ENCODE assay signal across 17 cellular contexts in the genomic region with DNA sequence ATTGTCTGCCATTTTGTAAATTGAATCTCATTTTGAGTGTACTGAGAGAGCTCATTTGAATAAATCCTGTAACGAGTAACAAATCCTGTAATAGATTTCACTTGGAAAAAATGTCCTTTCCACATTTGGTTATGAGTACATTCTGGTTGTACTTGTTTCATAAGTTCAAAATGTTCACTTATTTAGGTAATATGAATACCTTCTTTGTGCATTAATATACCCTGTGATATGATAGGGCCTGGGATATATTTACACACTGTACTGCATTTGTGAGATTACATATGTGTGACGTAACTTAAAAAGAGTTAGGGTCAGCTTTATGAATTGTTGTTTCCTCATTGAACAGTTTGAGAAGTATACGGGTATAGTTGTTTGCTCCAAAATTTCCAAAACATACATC. TPM values are rescaled to one million over a fixed set of nuclear protein-coding genes. Genes with fewer than 3 reads are reported as not detected.
DNase-seq lines count a peak whose midpoint lies in the region; ATAC-seq and TF ChIP-seq lines count a peak whose summit lies in the region.
"Had no signal": no experiment of that assay in that cellular context is flagged by ENCODE, and none has a peak within 500 bp of the region (broad histone marks: within the 10 kb centered on the region; RNA-seq: fewer than 3 reads in every experiment).

No MANE protein-coding gene starts in this region.

- H3K36me3 ChIP-seq in CD4-positive, CD25-positive, alpha-beta regulatory T cell (ENCODE audit: control insufficient read depth, insufficient read depth, low read length) = peaks cover 5% of the 10 kb centered on the region
- no peaks in the 10 kb centered on the region for H3K36me3 ChIP-seq in smooth muscle cell (ENCODE audit: low read depth)
- H3K36me3 ChIP-seq in sigmoid colon = no peaks in the 10 kb centered on the region

- H3K36me3 Mint-ChIP-seq in activated CD8-positive, alpha-beta T cell treated with anti-CD3 and anti-CD28 coated beads for 36 hours (ENCODE audit: low read depth) = peaks cover 38% of the 10 kb centered on the region
- peaks cover 19% of the 10 kb centered on the region for H3K36me3 Mint-ChIP-seq in activated CD8-positive, alpha-beta T cell treated with anti-CD3 and anti-CD28 coated beads, Interleukin-2, amount 10 ng/mL, durations not matched to agents 7 days and 5 days (ENCODE audit: low read depth)
- H3K36me3 Mint-ChIP-seq in CD4-positive, CD25-positive, alpha-beta regulatory T cell = peaks cover 4% of the 10 kb centered on the region

- 96% methylated on average over 3 of the region's 3 CpGs for WGBS in smooth muscle cell (ENCODE audit: low lambda C conversion rate)
- WGBS in sigmoid colon, 2 donors = 67 to 91% methylated on average over 3 of the region's 3 CpGs

- H3K4me3 ChIP-seq in CD4-positive, CD25-positive, alpha-beta regulatory T cell (ENCODE audit: low read depth, low read length) = no peak overlapping the region
- H3K4me3 ChIP-seq in smooth muscle cell (no peak overlapping the region), sigmoid colon (no peak overlapping the region)
- H3K4me3 ChIP-seq: A549; BLaER1 treated with 17β-estradiol and CSF1 and Interleukin-3, amounts not matched to agents 10 nM and 100 nM had no signal

- no peak for TF ChIP-seq CTCF in activated CD8-positive, alpha-beta T cell treated with anti-CD3 and anti-CD28 coated beads for 36 hours (IDR thresholded peaks at IDR 0.05)
- TF ChIP-seq CTCF in smooth muscle cell (IDR thresholded peaks at IDR 0.05; ENCODE audit: borderline replicate concordance, insufficient read depth, poor library complexity, severe bottlenecking) (no peak), sigmoid colon (IDR thresholded peaks at IDR 0.05) (no peak)

- no peak for DNase-seq in activated CD8-positive, alpha-beta T cell treated with anti-CD3 and anti-CD28 coated beads for 36 hours
- DNase-seq in activated CD8-positive, alpha-beta T cell treated with anti-CD3 and anti-CD28 coated beads, Interleukin-2, amount 10 ng/mL, durations not matched to agents 7 days and 5 days = no peak
- no peak for DNase-seq in CD4-positive, CD25-positive, alpha-beta regulatory T cell
- DNase-seq in NCI-H1048 (lab: John Stamatoyannopoulos, UW) = peak; percentile 47
- no peak for DNase-seq in smooth muscle cell (lab: John Stamatoyannopoulos, UW; ENCODE audit: unreplicated experiment)
- DNase-seq in sigmoid colon = no peak
- DNase-seq in stimulated activated CD4-positive, alpha-beta T cell treated with anti-CD3 and anti-CD28 coated beads, Interleukin-4, amount 100 ng/mL, for 4 hours = no peak
- DNase-seq: Caco-2, EL, H9, NCI-H1092, NCI-H2081 treated with DMSO at 0.1 percent for 48 hours, NCI-H524 treated with DMSO at 0.1 percent for 48 hours had no signal

- POLR2A ChIA-PET in activated CD8-positive, alpha-beta T cell treated with anti-CD3 and anti-CD28 coated beads for 36 hours (lab: Charles Lee) = interaction anchor here (1.6 kb wide), 1 partner anchor 24 kb away, joined by 3 read pairs; no protein-coding TSS in a partner anchor
- POLR2A ChIA-PET in activated CD8-positive, alpha-beta T cell treated with anti-CD3 and anti-CD28 coated beads, Interleukin-2, amount 10 ng/mL, durations not matched to agents 7 days and 5 days (lab: Charles Lee) = no interaction called here

- no peaks in the 10 kb centered on the region for H3K27me3 ChIP-seq in CD4-positive, CD25-positive, alpha-beta regulatory T cell (ENCODE audit: control insufficient read depth, insufficient read depth, low read length)
- H3K27me3 ChIP-seq in smooth muscle cell (ENCODE audit: low read depth) (no peaks in the 10 kb centered on the region), sigmoid colon (no peaks in the 10 kb centered on the region)
- H3K27me3 ChIP-seq: BLaER1 treated with 17β-estradiol and CSF1 and Interleukin-3, amounts not matched to agents 10 nM and 100 nM had no signal

- peaks cover 100% of the 10 kb centered on the region for H3K79me2 ChIP-seq in smooth muscle cell (ENCODE audit: low read depth)

- no peak overlapping the region for H3K4me2 ChIP-seq in smooth muscle cell
- H3K4me2 ChIP-seq: A549, KMS-11 had no signal

- H3K27ac ChIP-seq in CD4-positive, CD25-positive, alpha-beta regulatory T cell (ENCODE audit: insufficient read depth, low read length, poor library complexity, severe bottlenecking) = no peak overlapping the region
- peak overlapping the region; percentile 3 for H3K27ac ChIP-seq in smooth muscle cell (ENCODE audit: low read depth)
- H3K27ac ChIP-seq in sigmoid colon = no peak overlapping the region
- H3K27ac ChIP-seq: BLaER1 treated with 17β-estradiol and CSF1 and Interleukin-3, amounts not matched to agents 10 nM and 100 nM; KMS-11 had no signal

- TF ChIP-seq EP300 in sigmoid colon (IDR thresholded peaks at IDR 0.05) = no peak

- no peak overlapping the region for H3K4me3 Mint-ChIP-seq in activated CD8-positive, alpha-beta T cell treated with anti-CD3 and anti-CD28 coated beads for 36 hours
- no peak overlapping the region for H3K4me3 Mint-ChIP-seq in activated CD8-positive, alpha-beta T cell treated with anti-CD3 and anti-CD28 coated beads, Interleukin-2, amount 10 ng/mL, durations not matched to agents 7 days and 5 days
- H3K4me3 Mint-ChIP-seq in CD4-positive, CD25-positive, alpha-beta regulatory T cell = no peak overlapping the region
- H3K4me3 Mint-ChIP-seq: H9 had no signal

- intact Hi-C loops in activated CD8-positive, alpha-beta T cell treated with anti-CD3 and anti-CD28 coated beads for 36 hours (cut with micrococcal nuclease) = loop anchor here (10.0 kb wide), 1 partner anchor 277 kb away; no protein-coding TSS in a partner anchor
- intact Hi-C loops in sigmoid colon (cut with DNase I) = no loop called here

- no peaks in the 10 kb centered on the region for H3K9me3 ChIP-seq in CD4-positive, CD25-positive, alpha-beta regulatory T cell (ENCODE audit: control insufficient read depth in 2 of 2, low read length in 2 of 2)
- H3K9me3 ChIP-seq in smooth muscle cell (replicated peaks; ENCODE audit: low read depth) (no peaks in the 10 kb centered on the region), sigmoid colon (no peaks in the 10 kb centered on the region)
- H3K9me3 ChIP-seq: Caco-2 had no signal

- no peak for ATAC-seq in activated CD8-positive, alpha-beta T cell treated with anti-CD3 and anti-CD28 coated beads for 36 hours
- no peak for ATAC-seq in activated CD8-positive, alpha-beta T cell treated with anti-CD3 and anti-CD28 coated beads, Interleukin-2, amount 10 ng/mL, durations not matched to agents 7 days and 5 days
- ATAC-seq in CD4-positive, CD25-positive, alpha-beta regulatory T cell (ENCODE audit: low read depth in 2 of 2) = no peak
- ATAC-seq in GM19467 (IDR thresholded peaks at IDR 0.05; ENCODE audit: unreplicated experiment) = no peak

- H3K27ac Mint-ChIP-seq in activated CD8-positive, alpha-beta T cell treated with anti-CD3 and anti-CD28 coated beads for 36 hours = peak overlapping the region; percentile 42
- H3K27ac Mint-ChIP-seq in activated CD8-positive, alpha-beta T cell treated with anti-CD3 and anti-CD28 coated beads, Interleukin-2, amount 10 ng/mL, durations not matched to agents 7 days and 5 days = no peak overlapping the region
- H3K27ac Mint-ChIP-seq in CD4-positive, CD25-positive, alpha-beta regulatory T cell = peak overlapping the region in 2 of 3 donors; percentile 16 to 61

- peaks cover 60% of the 10 kb centered on the region for H3K4me1 Mint-ChIP-seq in activated CD8-positive, alpha-beta T cell treated with anti-CD3 and anti-CD28 coated beads for 36 hours (ENCODE audit: low read depth)
- peaks cover 19% of the 10 kb centered on the region for H3K4me1 Mint-ChIP-seq in activated CD8-positive, alpha-beta T cell treated with anti-CD3 and anti-CD28 coated beads, Interleukin-2, amount 10 ng/mL, durations not matched to agents 7 days and 5 days (ENCODE audit: low read depth)
- H3K4me1 Mint-ChIP-seq in CD4-positive, CD25-positive, alpha-beta regulatory T cell = peaks cover 34 to 67% (median 46%) of the 10 kb centered on the region in 4 donors

- no peak overlapping the region for H3K9ac ChIP-seq in smooth muscle cell (ENCODE audit: low read depth)
- H3K9ac ChIP-seq: BLaER1 treated with 17β-estradiol and CSF1 and Interleukin-3, amounts not matched to agents 10 nM and 100 nM; KMS-11 had no signal

- peaks cover 98% of the 10 kb centered on the region for H4K20me1 ChIP-seq in smooth muscle cell (ENCODE audit: low read depth)

- peaks cover 6% of the 10 kb centered on the region for H3K9me3 Mint-ChIP-seq in activated CD8-positive, alpha-beta T cell treated with anti-CD3 and anti-CD28 coated beads for 36 hours
- peaks cover 5% of the 10 kb centered on the region for H3K9me3 Mint-ChIP-seq in activated CD8-positive, alpha-beta T cell treated with anti-CD3 and anti-CD28 coated beads, Interleukin-2, amount 10 ng/mL, durations not matched to agents 7 days and 5 days (ENCODE audit: insufficient read depth)
- peaks cover 0 to 4% (median 0%) of the 10 kb centered on the region in 7 donors for H3K9me3 Mint-ChIP-seq in CD4-positive, CD25-positive, alpha-beta regulatory T cell

- peaks cover 23% of the 10 kb centered on the region for H3K4me1 ChIP-seq in CD4-positive, CD25-positive, alpha-beta regulatory T cell (ENCODE audit: control insufficient read depth, insufficient read depth, low read length, poor library complexity, severe bottlenecking)
- H3K4me1 ChIP-seq in smooth muscle cell (ENCODE audit: low read depth) = peaks cover 6% of the 10 kb centered on the region
- peaks cover 0 to 11% (median 5%) of the 10 kb centered on the region in 4 donors for H3K4me1 ChIP-seq in sigmoid colon
- H3K4me1 ChIP-seq: Caco-2 had no signal

- CTCF ChIA-PET in activated CD8-positive, alpha-beta T cell treated with anti-CD3 and anti-CD28 coated beads for 36 hours (lab: Charles Lee) = interaction anchor here (1.6 to 2.1 kb wide), 2 partner anchors 78 to 82 kb away, joined by 4 to 8 read pairs; no protein-coding TSS in a partner anchor
- CTCF ChIA-PET in activated CD8-positive, alpha-beta T cell treated with anti-CD3 and anti-CD28 coated beads, Interleukin-2, amount 10 ng/mL, durations not matched to agents 7 days and 5 days (lab: Charles Lee) = interaction anchor here (0.8 to 1.1 kb wide), 2 partner anchors 12 to 15 kb away, joined by 3 read pairs; no protein-coding TSS in a partner anchor

- H3K27me3 Mint-ChIP-seq in activated CD8-positive, alpha-beta T cell treated with anti-CD3 and anti-CD28 coated beads for 36 hours = no peaks in the 10 kb centered on the region
- H3K27me3 Mint-ChIP-seq in activated CD8-positive, alpha-beta T cell treated with anti-CD3 and anti-CD28 coated beads, Interleukin-2, amount 10 ng/mL, durations not matched to agents 7 days and 5 days (ENCODE audit: low read depth) = no peaks in the 10 kb centered on the region
- H3K27me3 Mint-ChIP-seq in CD4-positive, CD25-positive, alpha-beta regulatory T cell = no peaks in the 10 kb centered on the region

- H3F3A ChIP-seq in smooth muscle cell (ENCODE audit: low read depth) = peaks cover 5% of the 10 kb centered on the region

- no peak for TF ChIP-seq POLR2A in sigmoid colon (IDR thresholded peaks at IDR 0.05)

- no peak overlapping the region for H2AFZ ChIP-seq in smooth muscle cell (ENCODE audit: low read depth)

RNA-seq across cellular contexts. Expression of a gene that starts 16.1 kb away (rescaled TPM):
- total RNA-seq in activated CD8-positive, alpha-beta T cell treated with anti-CD3 and anti-CD28 coated beads for 36 hours = 100 to 1,000 TPM; 117 to 119 TPM
- 10 to 100 TPM; 65.6 to 71.2 TPM for total RNA-seq in activated CD8-positive, alpha-beta T cell treated with anti-CD3 and anti-CD28 coated beads, Interleukin-2, amount 10 ng/mL, durations not matched to agents 7 days and 5 days
- 64.0 TPM for total RNA-seq in CD4-positive, CD25-positive, alpha-beta regulatory T cell
- polyA plus RNA-seq in CD4-positive, CD25-positive, alpha-beta regulatory T cell = 10 to 100 TPM; 14.9 to 28.7 (median 20.2) TPM
- total RNA-seq in smooth muscle cell = 127 and 143 TPM in 2 replicates
- 60.5 and 61.1 TPM in 2 replicates for polyA plus RNA-seq in smooth muscle cell
- 10 to 100 TPM; 41.8 to 53.9 (median 44.1) TPM for total RNA-seq in sigmoid colon
- polyA plus RNA-seq in sigmoid colon = 10 to 100 TPM; 36.0 to 49.5 (median 43.6) TPM
